In the genomic region with DNA sequence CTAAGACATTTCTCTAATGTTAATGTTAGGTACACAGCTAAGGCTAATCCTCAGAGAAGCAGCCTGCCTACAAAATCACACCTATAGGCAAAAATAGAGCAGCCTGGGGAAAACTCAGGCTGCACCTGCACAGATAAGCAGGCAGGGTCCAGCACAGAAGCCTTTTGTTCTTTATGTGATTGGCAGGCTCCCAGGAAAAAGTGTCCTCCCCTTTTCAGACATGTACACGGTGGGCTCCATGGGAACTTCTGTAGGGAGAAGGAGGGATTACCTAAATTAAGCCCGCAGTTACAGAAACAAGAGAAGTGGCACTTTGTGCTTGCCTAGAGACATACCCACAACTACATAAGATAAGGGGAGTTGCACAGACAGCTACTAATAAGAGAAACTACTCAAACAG, we compare ENCODE assay signal across 31 cellular contexts.
DNase-seq lines count a peak whose midpoint lies in the region; ATAC-seq and TF ChIP-seq lines count a peak whose summit lies in the region.
"Had no signal": no experiment of that assay in that cellular context is flagged by ENCODE, and none has a peak within 500 bp of the region (broad histone marks: within the 10 kb centered on the region; RNA-seq: fewer than 3 reads in every experiment).

No MANE protein-coding gene starts in this region.

- no peak for TF ChIP-seq CTCF in coronary artery (IDR thresholded peaks at IDR 0.05)

- DNase-seq in NCI-H1417 (lab: John Stamatoyannopoulos, UW) = peak in 2 of 3 experiments; percentile 12 to 51
- DNase-seq in NCI-H1417 treated with DMSO at 0.1 percent for 48 hours (lab: John Stamatoyannopoulos, UW) = no peak
- DNase-seq in NCI-H2227 treated with DMSO at 0.1 percent for 48 hours (lab: John Stamatoyannopoulos, UW) = peak; percentile 3
- DNase-seq in ecto neural progenitor cell (ENCODE audit: low spot score) = peak; percentile 47
- DNase-seq in coronary artery (ENCODE audit: low spot score) = no peak
- DNase-seq in glomerular visceral epithelial cell (ENCODE audit: extremely low spot score) = no peak
- no peak for DNase-seq in activated CD4-positive, CD25-positive, alpha-beta regulatory T cell treated with anti-CD3 and anti-CD28 coated beads, Interleukin-2, amount 50 U/mL, for 72 hours
- DNase-seq: 8988T; activated B cell treated with CpG ODN at 0.5 μM for 24 hours; activated CD4-positive, alpha-beta memory T cell treated with anti-CD3 and anti-CD28 coated beads for 36 hours; activated CD8-positive, alpha-beta memory T cell treated with anti-CD3 and anti-CD28 coated beads, Interleukin-2, amount 50 U/mL, for 4 hours; activated naive CD4-positive, alpha-beta T cell treated with anti-CD3 and anti-CD28 coated beads, Interleukin-2, amount 50 U/mL, for 16 hours; amniotic stem cell; brain microvascular endothelial cell; CD4-positive, CD25-positive, alpha-beta regulatory T cell; effector CD4-positive, alpha-beta T cell; glutamatergic neuron; kidney; lower lobe of right lung; mucosa of descending colon; NCI-H187; pancreas; Peyer's patch; SHP77 treated with DMSO at 0.1 percent for 48 hours; stimulated activated CD4-positive, alpha-beta T cell treated with anti-CD3 and anti-CD28 coated beads, Interleukin-2, amount 100 ng/mL, for 48 hours; T1000; transverse colon had no signal

- peak; percentile 2 for ATAC-seq in GM18868 (IDR thresholded peaks at IDR 0.05; ENCODE audit: unreplicated experiment)
- ATAC-seq: lower lobe of right lung; mucosa of descending colon; natural killer cell treated with Interleukin-12 subunit alpha and Interleukin-12 subunit beta and Interleukin-15 and Interleukin-18, amount 100 ng/mL, for 72 hours; pancreas had no signal

- no peak overlapping the region for H3K4me3 ChIP-seq in coronary artery
- H3K4me3 ChIP-seq: lower lobe of right lung, mucosa of descending colon, pancreas, Peyer's patch, right atrium auricular region, transverse colon had no signal

- no peak overlapping the region for H3K27ac ChIP-seq in coronary artery
- H3K27ac ChIP-seq: brain microvascular endothelial cell, epithelial cell of prostate, lower lobe of right lung, pancreas, Peyer's patch, right atrium auricular region, transverse colon had no signal

Comparison
In these comparisons a context has a peak if more than half of its experiments do, and no peak if none do; other contexts are left out.
1. DNase-seq: peak in NCI-H1417 (2 of 3), NCI-H2227 treated with DMSO at 0.1 percent for 48 hours (single experiment) and ecto neural progenitor cell (single experiment); none in NCI-H1417 treated with DMSO at 0.1 percent for 48 hours (single experiment), coronary artery (single experiment), glomerular visceral epithelial cell (single experiment) and activated CD4-positive, CD25-positive, alpha-beta regulatory T cell treated with anti-CD3 and anti-CD28 coated beads, Interleukin-2, amount 50 U/mL, for 72 hours (single experiment).